In the genomic region with DNA sequence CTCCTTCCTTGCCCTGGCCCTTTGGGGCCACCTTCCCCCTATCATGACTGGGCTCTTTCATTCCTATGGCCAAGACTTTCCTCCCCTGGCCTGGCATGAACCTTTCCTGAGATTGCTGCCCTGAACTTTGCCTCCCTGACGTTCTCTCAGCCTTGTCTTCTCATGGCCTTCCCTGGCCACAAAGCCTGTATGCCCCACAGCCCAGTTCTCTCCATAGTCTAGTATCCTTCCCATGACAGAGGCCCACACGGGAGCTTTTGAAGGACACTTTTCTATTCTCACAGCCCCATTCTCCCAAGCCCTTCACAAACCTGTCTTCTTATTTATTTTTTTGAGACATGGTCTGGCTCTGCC, we compare ENCODE assay signal across 10 cellular contexts. TPM values are rescaled to one million over a fixed set of nuclear protein-coding genes. Genes with fewer than 3 reads are reported as not detected.
DNase-seq lines count a peak whose midpoint lies in the region; ATAC-seq and TF ChIP-seq lines count a peak whose summit lies in the region.
"Had no signal": no experiment of that assay in that cellular context is flagged by ENCODE, and none has a peak within 500 bp of the region (broad histone marks: within the 10 kb centered on the region; RNA-seq: fewer than 3 reads in every experiment).

No MANE protein-coding gene starts in this region.

- ATAC-seq in GM23338 (no peak), GM19395 (IDR thresholded peaks at IDR 0.05; ENCODE audit: unreplicated experiment) (no peak), HG03432 (IDR thresholded peaks at IDR 0.05; ENCODE audit: unreplicated experiment) (no peak)

- H3K9me3 Mint-ChIP-seq in GM23338: peaks cover 3% of the 10 kb centered on the region; the same call in 1 of the 3 replicates
- H3K9me3 Mint-ChIP-seq in brain: peaks cover 0 to 7% (median 0%) of the 10 kb centered on the region in 5 experiments
- H3K9me3 Mint-ChIP-seq in neural crest cell: no peaks in the 10 kb centered on the region

- H3K27ac Mint-ChIP-seq in GM23338: peak overlapping the region; percentile 61
- peak overlapping the region; percentile 90 to 100 (median 93) for H3K27ac Mint-ChIP-seq in brain
- H3K27ac Mint-ChIP-seq in neural crest cell (ENCODE audit: unreplicated experiment): peak overlapping the region; percentile 91

- H3K27me3 ChIP-seq in BLaER1: no peaks in the 10 kb centered on the region
- no peaks in the 10 kb centered on the region for H3K27me3 ChIP-seq in GM23338 (ENCODE audit: insufficient read depth)
- no peaks in the 10 kb centered on the region for H3K27me3 ChIP-seq in MM.1S (replicated peaks; ENCODE audit: insufficient read depth, low read length)

- DNase-seq in GM23338 (ENCODE audit: low spot score): no peak
- no peak for DNase-seq in neural crest cell (ENCODE audit: low read depth, low spot score)
- DNase-seq in NCI-H82 (lab: John Stamatoyannopoulos, UW): no peak
- DNase-seq in MM.1S: no peak
- DNase-seq: NCI-H2029 treated with DMSO at 0.1 percent for 48 hours had no signal

- TF ChIP-seq CTCF in GM23338 (conservative IDR thresholded peaks at IDR 0.05; ENCODE audit: low read depth in 2 of 2) (no peak), brain (conservative IDR thresholded peaks at IDR 0.05) (no peak), neural crest cell (conservative IDR thresholded peaks at IDR 0.05) (no peak), MM.1S (IDR thresholded peaks at IDR 0.05; ENCODE audit: low read length) (no peak)

- H3K36me3 ChIP-seq in BLaER1 (peaks cover 60% of the 10 kb centered on the region), GM23338 (ENCODE audit: insufficient read depth) (peaks cover 10% of the 10 kb centered on the region; the same call in 1 of the 2 replicates), MM.1S (replicated peaks; ENCODE audit: insufficient read depth, low read length) (no peaks in the 10 kb centered on the region)

- H3K4me3 ChIP-seq in BLaER1 (no peak overlapping the region), GM23338 (no peak overlapping the region), MM.1S (ENCODE audit: low read length) (no peak overlapping the region)

- H3K4me1 Mint-ChIP-seq in GM23338 (peaks cover 53% of the 10 kb centered on the region), brain (peaks cover 69% of the 10 kb centered on the region), neural crest cell (peaks cover 41% of the 10 kb centered on the region)

- H3K4me1 ChIP-seq in BLaER1: peaks cover 62% of the 10 kb centered on the region
- peaks cover 13% of the 10 kb centered on the region for H3K4me1 ChIP-seq in GM23338 (ENCODE audit: insufficient read depth)
- H3K4me1 ChIP-seq in MM.1S (ENCODE audit: low read length): peaks cover 8% of the 10 kb centered on the region; the same call in 1 of the 2 replicates

- H3K4me3 Mint-ChIP-seq in GM23338 (peak overlapping the region; percentile 79), brain (peak overlapping the region; percentile 79 to 90 (median 81)), neural crest cell (peak overlapping the region; percentile 80)

- H3K36me3 Mint-ChIP-seq in GM23338 (ENCODE audit: low read depth) (peaks cover 62% of the 10 kb centered on the region), brain (peaks cover 36% of the 10 kb centered on the region), neural crest cell (ENCODE audit: low read depth) (peaks cover 15% of the 10 kb centered on the region)

- H3K27ac ChIP-seq in BLaER1 (peak overlapping the region; percentile 99), GM23338 (ENCODE audit: low read depth) (0 out of 2 replicates have a peak overlapping the region, but pooled peaks have one; percentile 97), MM.1S (ENCODE audit: low read length) (no peak overlapping the region)

- no peak overlapping the region for H3K4me2 ChIP-seq in BLaER1
- no peak overlapping the region; the same call in 1 of the 2 replicates for H3K4me2 ChIP-seq in GM23338
- no peak overlapping the region for H3K4me2 ChIP-seq in MM.1S (ENCODE audit: low read depth, low read length)

- H3K27me3 Mint-ChIP-seq in GM23338 (ENCODE audit: insufficient read depth, low read depth, poor library complexity) (peaks cover 46% of the 10 kb centered on the region), brain (peaks cover 3% of the 10 kb centered on the region), neural crest cell (ENCODE audit: low read depth) (peaks cover 23% of the 10 kb centered on the region)

- H3K79me2 ChIP-seq in GM23338 (replicated peaks; ENCODE audit: insufficient read depth) (0 out of 2 replicates have a peak, but pooled peaks cover 5% of the 10 kb centered on the region), MM.1S (ENCODE audit: low read length) (peaks cover 19% of the 10 kb centered on the region)

- H3K9me2 ChIP-seq in GM23338 (ENCODE audit: insufficient read depth) (no peaks in the 10 kb centered on the region), MM.1S (replicated peaks; ENCODE audit: insufficient read depth, low read length) (no peaks in the 10 kb centered on the region)

- no peak overlapping the region for H2AFZ ChIP-seq in GM23338
- no peak overlapping the region for H2AFZ ChIP-seq in MM.1S (ENCODE audit: low read length)

- H3K9me3 ChIP-seq in BLaER1 (no peaks in the 10 kb centered on the region), MM.1S (replicated peaks; ENCODE audit: insufficient read depth, low read length) (no peaks in the 10 kb centered on the region)

- H3K9ac ChIP-seq in BLaER1 (peak overlapping the region; percentile 99; the same call in 1 of the 2 replicates), MM.1S (ENCODE audit: low read length) (no peak overlapping the region)

- H4K20me1 ChIP-seq in BLaER1: peaks cover 14% of the 10 kb centered on the region; the same call in 1 of the 2 replicates
- H4K20me1 ChIP-seq in GM23338 (replicated peaks; ENCODE audit: insufficient read depth): peaks cover 12% of the 10 kb centered on the region
- H4K20me1 ChIP-seq in MM.1S (ENCODE audit: insufficient read depth, low read length): no peaks in the 10 kb centered on the region

- H3F3A ChIP-seq in GM23338 (replicated peaks; ENCODE audit: low read depth) (peaks cover 39% of the 10 kb centered on the region), MM.1S (ENCODE audit: insufficient read depth, low read length) (peaks cover 19% of the 10 kb centered on the region)

TF ChIP-seq in GM23338, 12 proteins besides CTCF, POLR2A, EP300 and RAD21 (continues in another document):
- TF ChIP-seq JUNB (IDR thresholded peaks at IDR 0.05; ENCODE audit: unreplicated experiment) (no peak), CREB1 (CRISPR knock-in tag; IDR thresholded peaks at IDR 0.05; ENCODE audit: low read depth) (no peak), POLR2AphosphoS5 (IDR thresholded peaks at IDR 0.05; ENCODE audit: low read depth) (no peak), STAT1 (IDR thresholded peaks at IDR 0.05; ENCODE audit: unreplicated experiment) (no peak), NANOG (IDR thresholded peaks at IDR 0.05; ENCODE audit: borderline replicate concordance) (no peak), EZH2 (IDR thresholded peaks at IDR 0.05; ENCODE audit: low read depth, unreplicated experiment) (no peak), ZNF114 (CRISPR knock-in tag; IDR thresholded peaks at IDR 0.05) (no peak)
- TF ChIP-seq, protein P1, sequence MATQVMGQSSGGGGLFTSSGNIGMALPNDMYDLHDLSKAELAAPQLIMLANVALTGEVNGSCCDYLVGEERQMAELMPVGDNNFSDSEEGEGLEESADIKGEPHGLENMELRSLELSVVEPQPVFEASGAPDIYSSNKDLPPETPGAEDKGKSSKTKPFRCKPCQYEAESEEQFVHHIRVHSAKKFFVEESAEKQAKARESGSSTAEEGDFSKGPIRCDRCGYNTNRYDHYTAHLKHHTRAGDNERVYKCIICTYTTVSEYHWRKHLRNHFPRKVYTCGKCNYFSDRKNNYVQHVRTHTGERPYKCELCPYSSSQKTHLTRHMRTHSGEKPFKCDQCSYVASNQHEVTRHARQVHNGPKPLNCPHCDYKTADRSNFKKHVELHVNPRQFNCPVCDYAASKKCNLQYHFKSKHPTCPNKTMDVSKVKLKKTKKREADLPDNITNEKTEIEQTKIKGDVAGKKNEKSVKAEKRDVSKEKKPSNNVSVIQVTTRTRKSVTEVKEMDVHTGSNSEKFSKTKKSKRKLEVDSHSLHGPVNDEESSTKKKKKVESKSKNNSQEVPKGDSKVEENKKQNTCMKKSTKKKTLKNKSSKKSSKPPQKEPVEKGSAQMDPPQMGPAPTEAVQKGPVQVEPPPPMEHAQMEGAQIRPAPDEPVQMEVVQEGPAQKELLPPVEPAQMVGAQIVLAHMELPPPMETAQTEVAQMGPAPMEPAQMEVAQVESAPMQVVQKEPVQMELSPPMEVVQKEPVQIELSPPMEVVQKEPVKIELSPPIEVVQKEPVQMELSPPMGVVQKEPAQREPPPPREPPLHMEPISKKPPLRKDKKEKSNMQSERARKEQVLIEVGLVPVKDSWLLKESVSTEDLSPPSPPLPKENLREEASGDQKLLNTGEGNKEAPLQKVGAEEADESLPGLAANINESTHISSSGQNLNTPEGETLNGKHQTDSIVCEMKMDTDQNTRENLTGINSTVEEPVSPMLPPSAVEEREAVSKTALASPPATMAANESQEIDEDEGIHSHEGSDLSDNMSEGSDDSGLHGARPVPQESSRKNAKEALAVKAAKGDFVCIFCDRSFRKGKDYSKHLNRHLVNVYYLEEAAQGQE (IDR thresholded peaks at IDR 0.05; ENCODE audit: unreplicated experiment): no peak

RNA-seq across cellular contexts. Expression of a gene that starts 4.5 kb away (rescaled TPM):
- total RNA-seq in GM23338 (2014; rRNA removed; shearing (Covaris generic)): not detected in 2 replicates
- not detected in 2 replicates for polyA plus RNA-seq in GM23338 (2016; fragmentation: Nextera tagmentation; extraction: Ambion mirVana)
- polyA plus RNA-seq in brain (ENCODE audit: insufficient read depth, low read depth, low replicate concordance): not detected
- not detected in 2 replicates for total RNA-seq in neural crest cell
- total RNA-seq: T-helper 1 cell treated with Interleukin-12 subunit alpha and Interleukin-12 subunit beta and Interleukin-4 antibody, amounts not matched to agents 30 ng/mL and 1 ng/mL, for 36 hours had no signal

RNA-seq across cellular contexts. Expression of a gene that starts 4.7 kb away (rescaled TPM):
- 186 and 204 TPM in 2 replicates for total RNA-seq in GM23338 (2014; rRNA removed; shearing (Covaris generic))
- 262 and 285 TPM in 2 replicates for polyA plus RNA-seq in GM23338 (2016; fragmentation: Nextera tagmentation; extraction: Ambion mirVana)
- 619 TPM for polyA plus RNA-seq in brain (ENCODE audit: insufficient read depth, low read depth, low replicate concordance)
- 293 and 298 TPM in 2 replicates for total RNA-seq in neural crest cell

RNA-seq across cellular contexts. Expression of a gene that starts 11.4 kb away (rescaled TPM):
- 49.6 and 52.8 TPM in 2 replicates for total RNA-seq in GM23338 (2014; rRNA removed; shearing (Covaris generic))
- 27.2 and 29.5 TPM in 2 replicates for polyA plus RNA-seq in GM23338 (2016; fragmentation: Nextera tagmentation; extraction: Ambion mirVana)
- 221 TPM for polyA plus RNA-seq in brain (ENCODE audit: insufficient read depth, low read depth, low replicate concordance)
- 118 and 122 TPM in 2 replicates for total RNA-seq in neural crest cell

RNA-seq across cellular contexts. Expression of a gene that starts 12.0 kb away (rescaled TPM):
- 24.7 and 25.3 TPM in 2 replicates for total RNA-seq in GM23338 (2014; rRNA removed; shearing (Covaris generic))
- polyA plus RNA-seq in GM23338 (2016; fragmentation: Nextera tagmentation; extraction: Ambion mirVana) (35.4 and 40.6 TPM in 2 replicates), brain (ENCODE audit: insufficient read depth, low read depth, low replicate concordance) (28.3 TPM)
- 0.73 and 1.1 TPM in 2 replicates for total RNA-seq in neural crest cell

RNA-seq across cellular contexts. Expression of a gene that starts 24.8 kb away (rescaled TPM):
- 50.8 and 53.5 TPM in 2 replicates for total RNA-seq in GM23338 (2014; rRNA removed; shearing (Covaris generic))
- polyA plus RNA-seq in GM23338 (2016; fragmentation: Nextera tagmentation; extraction: Ambion mirVana) (43.5 and 50.0 TPM in 2 replicates), brain (ENCODE audit: insufficient read depth, low read depth, low replicate concordance) (553 TPM)
- 67.5 and 68.4 TPM in 2 replicates for total RNA-seq in neural crest cell
